8 cellular contexts compared by ENCODE assay signal in the genomic region with DNA sequence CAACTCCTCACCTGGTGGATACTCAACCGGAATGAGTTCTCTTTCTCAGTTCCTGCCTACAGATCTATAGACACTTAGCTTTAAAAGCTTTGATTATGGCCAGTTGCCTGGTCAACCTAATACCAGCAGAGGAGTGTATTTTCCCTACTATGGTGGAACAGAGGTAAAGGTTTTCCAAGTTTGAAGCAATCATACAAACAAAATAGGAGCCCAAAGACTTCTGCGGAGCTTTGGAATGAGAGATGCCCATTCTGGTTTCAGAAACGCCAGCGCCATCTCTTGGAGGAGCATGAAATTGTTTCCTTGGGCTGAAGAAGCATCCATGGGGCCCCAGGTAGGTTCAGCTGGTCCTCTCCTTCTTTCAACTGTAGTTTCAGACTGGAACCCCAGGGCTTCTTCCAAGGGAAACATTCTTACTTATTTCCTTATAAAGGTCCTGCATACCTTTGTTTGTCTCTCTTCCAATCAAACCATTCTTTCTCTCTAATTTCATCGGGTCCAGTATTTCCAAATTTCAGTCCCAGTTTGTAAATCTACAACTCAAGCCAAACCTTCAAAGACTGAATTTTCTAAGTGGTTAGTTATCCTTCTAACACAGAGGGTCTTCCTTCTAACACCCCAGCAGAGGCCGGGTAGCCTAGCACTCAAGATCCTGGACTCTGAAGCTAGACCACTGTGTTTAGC.
DNase-seq lines count a peak whose midpoint lies in the region; ATAC-seq and TF ChIP-seq lines count a peak whose summit lies in the region.

No MANE protein-coding gene starts in this region.

- intact Hi-C loops in lower lobe of right lung (cut with DNase I) = loop anchor here (5.0 kb wide), 1 partner anchor 185 kb away; no protein-coding TSS in a partner anchor

- no peaks in the 10 kb centered on the region for H3K36me3 ChIP-seq in lower lobe of right lung

- peak overlapping the region; percentile 66 for H3K27ac ChIP-seq in lower lobe of right lung

- H3K4me3 ChIP-seq in lower lobe of right lung = peak overlapping the region; percentile 35

- H3K4me1 ChIP-seq in lower lobe of right lung = peaks cover 32% of the 10 kb centered on the region

- H3K9me3 ChIP-seq in lower lobe of right lung = no peaks in the 10 kb centered on the region

- DNase-seq in NAMALWA (ENCODE audit: low spot score) = peak; percentile 36
- DNase-seq in T follicular helper cell (ENCODE audit: low read depth) = peak; percentile 30
- peak; percentile 16 to 67 for DNase-seq in dermis microvascular lymphatic vessel endothelial cell (ENCODE audit: low read depth in 2 of 2)
- DNase-seq in lower lobe of right lung = peak; percentile 61
- peak; percentile 71 for DNase-seq in superior temporal gyrus (ENCODE audit: extremely low spot score)

- no peaks in the 10 kb centered on the region for H3K27me3 ChIP-seq in lower lobe of right lung (ENCODE audit: low read depth)

- peak; percentile 64 to 70 for ATAC-seq in lower lobe of right lung
- no peak for ATAC-seq in GM21825 (IDR thresholded peaks at IDR 0.05; ENCODE audit: unreplicated experiment)
- ATAC-seq in HG03159 (IDR thresholded peaks at IDR 0.05; ENCODE audit: unreplicated experiment) = no peak

- TF ChIP-seq CTCF in GM12873 (IDR thresholded peaks at IDR 0.05; ENCODE audit: insufficient read depth, low read depth, low read length, missing control alignments) (peak; percentile 78), lower lobe of right lung (IDR thresholded peaks at IDR 0.05) (peak; percentile 79)

Comparison
In these comparisons a context has a peak if more than half of its experiments do, and no peak if none do; other contexts are left out.
1. ATAC-seq: peak in lower lobe of right lung (2 of 2); none in GM21825 (single experiment) and HG03159 (single experiment).
2. Peak in every context shown above with its lines, with median percentiles within 50 percentile points of each other: DNase-seq.